ENCODE assay signal across 8 cellular contexts in the genomic region with DNA sequence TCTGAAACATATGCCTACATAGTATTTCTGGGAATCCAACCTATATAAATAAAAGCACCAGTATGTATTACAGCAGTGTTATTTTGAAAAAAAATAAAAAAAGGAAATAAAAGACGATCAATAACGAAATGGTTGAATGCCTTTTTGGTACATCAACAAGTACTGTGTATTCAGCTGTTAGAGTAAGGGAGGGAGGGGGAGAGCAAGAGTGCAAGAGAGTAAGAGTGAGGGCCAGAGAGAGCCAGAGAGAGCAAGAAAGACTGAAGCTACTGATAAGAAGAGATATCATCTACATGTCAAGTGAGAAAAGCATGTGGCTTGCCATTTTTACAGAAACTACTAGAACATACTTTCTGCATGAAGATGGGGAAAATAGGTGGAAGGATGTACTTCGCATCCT. TPM values are rescaled to one million over a fixed set of nuclear protein-coding genes. Genes with fewer than 3 reads are reported as not detected.
DNase-seq lines count a peak whose midpoint lies in the region; ATAC-seq and TF ChIP-seq lines count a peak whose summit lies in the region.

No MANE protein-coding gene starts in this region.

- no peak overlapping the region for H3K27ac Mint-ChIP-seq in activated B cell treated with CpG ODN at 0.5 μM for 24 hours
- peak overlapping the region in 2 of 10 donors; percentile 13 to 25 for H3K27ac Mint-ChIP-seq in naive thymus-derived CD8-positive, alpha-beta T cell

- H3K36me3 Mint-ChIP-seq in activated B cell treated with CpG ODN at 0.5 μM for 24 hours (ENCODE audit: low read depth) = no peaks in the 10 kb centered on the region
- no peaks in the 10 kb centered on the region for H3K36me3 Mint-ChIP-seq in naive thymus-derived CD8-positive, alpha-beta T cell

- POLR2A ChIA-PET in activated B cell treated with CpG ODN at 0.5 μM for 24 hours (lab: Charles Lee) = no interaction called here
- POLR2A ChIA-PET in naive thymus-derived CD8-positive, alpha-beta T cell (lab: Charles Lee) = no interaction called here

- H3K4me1 Mint-ChIP-seq in activated B cell treated with CpG ODN at 0.5 μM for 24 hours = peaks cover 18% of the 10 kb centered on the region
- peaks cover 16 to 28% (median 21%) of the 10 kb centered on the region in 4 donors for H3K4me1 Mint-ChIP-seq in naive thymus-derived CD8-positive, alpha-beta T cell

- CTCF ChIA-PET in activated B cell treated with CpG ODN at 0.5 μM for 24 hours (lab: Charles Lee) = no interaction called here

- DNase-seq in DMS 273 (lab: John Stamatoyannopoulos, UW; ENCODE audit: unreplicated experiment) = peak; percentile 5
- DNase-seq in DMS 273 treated with DMSO at 0.1 percent for 48 hours (lab: John Stamatoyannopoulos, UW) = no peak
- peak; percentile 33 for DNase-seq in NAMALWA (ENCODE audit: low spot score)
- no peak for DNase-seq in activated B cell treated with CpG ODN at 0.5 μM for 24 hours
- DNase-seq in naive thymus-derived CD8-positive, alpha-beta T cell = no peak
- no peak for DNase-seq in NCI-H1436 (lab: John Stamatoyannopoulos, UW)
- DNase-seq in left cardiac atrium = no peak

- intact Hi-C loops in activated B cell treated with CpG ODN at 0.5 μM for 24 hours (cut with micrococcal nuclease) = no loop called here
- intact Hi-C loops in left cardiac atrium (cut with DNase I) = no loop called here

- no peaks in the 10 kb centered on the region for H3K27me3 Mint-ChIP-seq in activated B cell treated with CpG ODN at 0.5 μM for 24 hours
- H3K27me3 Mint-ChIP-seq in naive thymus-derived CD8-positive, alpha-beta T cell = no peaks in the 10 kb centered on the region

- ATAC-seq in activated B cell treated with CpG ODN at 0.5 μM for 24 hours (ENCODE audit: low read depth) = no peak
- ATAC-seq in naive thymus-derived CD8-positive, alpha-beta T cell = no peak
- ATAC-seq in HG02938 (IDR thresholded peaks at IDR 0.05; ENCODE audit: unreplicated experiment) = no peak
- ATAC-seq in left cardiac atrium = no peak

- H3K9me3 Mint-ChIP-seq in activated B cell treated with CpG ODN at 0.5 μM for 24 hours = no peaks in the 10 kb centered on the region
- H3K9me3 Mint-ChIP-seq in naive thymus-derived CD8-positive, alpha-beta T cell = no peaks in the 10 kb centered on the region

- TF ChIP-seq CTCF in activated B cell treated with CpG ODN at 0.5 μM for 24 hours (IDR thresholded peaks at IDR 0.05) = no peak

- peak overlapping the region; percentile 64 for H3K4me3 Mint-ChIP-seq in activated B cell treated with CpG ODN at 0.5 μM for 24 hours
- peak overlapping the region; percentile 46 to 96 (median 81) for H3K4me3 Mint-ChIP-seq in naive thymus-derived CD8-positive, alpha-beta T cell

RNA-seq across cellular contexts. Expression of gene SPIN4, which starts 1.8 kb away (rescaled TPM):
- total RNA-seq in activated B cell treated with CpG ODN at 0.5 μM for 24 hours (2.1 and 2.4 TPM in 2 replicates), left cardiac atrium (1 to 10 TPM; 1.5 to 1.6 TPM)
- total RNA-seq in naive thymus-derived CD8-positive, alpha-beta T cell = 1 to 10 TPM; 2.9 TPM
- polyA plus RNA-seq in naive thymus-derived CD8-positive, alpha-beta T cell = under 1 TPM; 0.54 to 0.79 (median 0.79) TPM

Comparison
In these comparisons a context has a peak if more than half of its experiments do, and no peak if none do; other contexts are left out.
1. DNase-seq: peak in DMS 273 (single experiment) and NAMALWA (single experiment); none in DMS 273 treated with DMSO at 0.1 percent for 48 hours (single experiment), activated B cell treated with CpG ODN at 0.5 μM for 24 hours (single experiment), naive thymus-derived CD8-positive, alpha-beta T cell (0 of 10), NCI-H1436 (single experiment) and left cardiac atrium (single experiment).